1 cellular context compared by ENCODE assay signal in the genomic region with DNA sequence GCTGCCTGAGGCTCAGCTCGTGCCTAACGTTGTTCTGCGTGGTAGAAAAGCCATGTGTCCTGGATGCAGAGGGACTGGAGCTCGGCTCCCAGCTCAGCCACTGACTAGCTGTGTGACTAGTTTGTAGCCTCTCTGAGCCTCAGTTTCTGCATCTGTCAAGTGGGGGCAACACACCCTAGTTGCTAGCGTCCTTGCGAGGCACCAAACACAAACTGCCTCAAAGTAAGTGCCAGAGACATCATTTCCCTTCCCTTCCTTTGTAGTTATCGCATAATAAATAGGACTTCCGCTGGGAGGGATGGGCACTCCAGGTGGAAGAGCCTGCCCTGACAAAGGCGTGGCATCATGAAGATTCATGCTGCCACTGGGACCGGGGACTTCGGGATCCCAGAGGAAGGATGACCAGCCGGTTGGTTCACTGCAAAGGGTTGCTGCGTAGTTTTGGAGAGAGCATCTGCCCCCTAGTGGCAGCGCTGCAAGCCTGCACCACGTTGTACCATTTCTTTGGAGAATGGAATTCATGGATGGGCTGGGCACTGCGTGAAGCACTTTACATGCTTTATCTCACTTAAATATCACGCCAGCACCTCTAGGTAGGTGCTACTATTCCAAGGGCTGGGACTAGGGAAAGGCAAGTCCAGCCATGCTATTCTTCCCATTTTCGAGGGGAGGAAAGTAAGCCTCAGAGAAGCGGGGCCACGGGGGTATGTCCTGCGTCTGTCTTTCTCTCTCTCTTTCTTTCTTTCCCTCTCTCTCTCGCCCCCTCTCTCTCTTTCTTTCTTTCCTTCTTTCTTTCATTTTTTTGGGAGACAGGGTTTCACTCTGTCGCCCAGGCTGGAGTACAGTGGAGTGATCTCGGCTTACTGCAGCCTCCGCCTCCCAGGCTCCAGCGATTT.
TF ChIP-seq lines count a peak whose summit lies in the region.

No MANE protein-coding gene starts in this region.

TF ChIP-seq in GM12878, 131 proteins besides CTCF, POLR2A, EP300 and RAD21 (continued from another document):
- TF ChIP-seq ZBTB40 (IDR thresholded peaks at IDR 0.05; ENCODE audit: borderline replicate concordance) (no peak), ZZZ3 (IDR thresholded peaks at IDR 0.05; ENCODE audit: control insufficient read depth, insufficient read length, low read depth) (no peak), ZNF217 (IDR thresholded peaks at IDR 0.05) (no peak), SIN3A (IDR thresholded peaks at IDR 0.05; ENCODE audit: low read depth, low read length) (no peak), PBX3 (IDR thresholded peaks at IDR 0.05; ENCODE audit: insufficient replicate concordance, low read depth, low read length) (no peak), NBN (IDR thresholded peaks at IDR 0.05) (no peak), PKNOX1 (IDR thresholded peaks at IDR 0.05) (no peak), E2F8 (IDR thresholded peaks at IDR 0.05; ENCODE audit: low read depth, partially characterized antibody) (no peak), RUNX3 (IDR thresholded peaks at IDR 0.05; ENCODE audit: low read length) (peak; percentile 14; the same call in 1 of the 2 replicates), MTA3 (IDR thresholded peaks at IDR 0.05; ENCODE audit: borderline replicate concordance, low read length) (no peak), SUPT20H (IDR thresholded peaks at IDR 0.05; ENCODE audit: borderline replicate concordance, control insufficient read depth, low read depth, low read length) (no peak), MAX (IDR thresholded peaks at IDR 0.05; ENCODE audit: low read depth, low read length) (no peak), CHD1 (IDR thresholded peaks at IDR 0.05; ENCODE audit: low read depth, low read length) (no peak), MYC (IDR thresholded peaks at IDR 0.05; ENCODE audit: insufficient read depth, insufficient read length, insufficient replicate concordance, low read length, severe bottlenecking) (no peak), CREB1 (IDR thresholded peaks at IDR 0.05; ENCODE audit: low read depth) (peak; percentile 51; the same call in 1 of the 2 replicates), GABPA (IDR thresholded peaks at IDR 0.05; ENCODE audit: low read depth) (no peak), POLR2AphosphoS2 (IDR thresholded peaks at IDR 0.05; ENCODE audit: low read depth, low read length) (no peak), HSF1 (IDR thresholded peaks at IDR 0.05; ENCODE audit: low read depth, low read length) (no peak), SREBF1 (IDR thresholded peaks at IDR 0.05; ENCODE audit: low read length) (no peak)
- TF ChIP-seq, protein P1, sequence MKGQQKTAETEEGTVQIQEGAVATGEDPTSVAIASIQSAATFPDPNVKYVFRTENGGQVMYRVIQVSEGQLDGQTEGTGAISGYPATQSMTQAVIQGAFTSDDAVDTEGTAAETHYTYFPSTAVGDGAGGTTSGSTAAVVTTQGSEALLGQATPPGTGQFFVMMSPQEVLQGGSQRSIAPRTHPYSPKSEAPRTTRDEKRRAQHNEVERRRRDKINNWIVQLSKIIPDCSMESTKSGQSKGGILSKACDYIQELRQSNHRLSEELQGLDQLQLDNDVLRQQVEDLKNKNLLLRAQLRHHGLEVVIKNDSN (IDR thresholded peaks at IDR 0.05; ENCODE audit: borderline replicate concordance, extremely low read length, insufficient read depth, low read depth, low read length): no peak
- TF ChIP-seq, protein P2, sequence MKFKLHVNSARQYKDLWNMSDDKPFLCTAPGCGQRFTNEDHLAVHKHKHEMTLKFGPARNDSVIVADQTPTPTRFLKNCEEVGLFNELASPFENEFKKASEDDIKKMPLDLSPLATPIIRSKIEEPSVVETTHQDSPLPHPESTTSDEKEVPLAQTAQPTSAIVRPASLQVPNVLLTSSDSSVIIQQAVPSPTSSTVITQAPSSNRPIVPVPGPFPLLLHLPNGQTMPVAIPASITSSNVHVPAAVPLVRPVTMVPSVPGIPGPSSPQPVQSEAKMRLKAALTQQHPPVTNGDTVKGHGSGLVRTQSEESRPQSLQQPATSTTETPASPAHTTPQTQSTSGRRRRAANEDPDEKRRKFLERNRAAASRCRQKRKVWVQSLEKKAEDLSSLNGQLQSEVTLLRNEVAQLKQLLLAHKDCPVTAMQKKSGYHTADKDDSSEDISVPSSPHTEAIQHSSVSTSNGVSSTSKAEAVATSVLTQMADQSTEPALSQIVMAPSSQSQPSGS (IDR thresholded peaks at IDR 0.05; ENCODE audit: low read length): no peak
TF ChIP-seq in GM12878: peak in this region for 18.
